20 cellular contexts compared by ENCODE assay signal in genomic region chr20:1362484-1362883, GRCh38. TPM values are rescaled to one million over a fixed set of nuclear protein-coding genes. Genes with fewer than 3 reads are reported as not detected.
A peak's percentile ranks its signal among the peaks of the same experiment; 100 is the strongest.
DNase-seq lines count a peak whose midpoint lies in the region; ATAC-seq and TF ChIP-seq lines count a peak whose summit lies in the region.
"Had no signal": no experiment of that assay in that cellular context is flagged by ENCODE, and none has a peak within 500 bp of the region (broad histone marks: within the 10 kb centered on the region; RNA-seq: fewer than 3 reads in every experiment).

No MANE protein-coding gene starts in this region.

- peaks cover 68% of the 10 kb centered on the region for H3K36me3 Mint-ChIP-seq in activated CD8-positive, alpha-beta memory T cell treated with anti-CD3 and anti-CD28 coated beads, Interleukin-2, amount 10 ng/mL, durations not matched to agents 7 days and 5 days
- peaks cover 65% of the 10 kb centered on the region for H3K36me3 Mint-ChIP-seq in CD8-positive, alpha-beta T cell
- peaks cover 92% of the 10 kb centered on the region for H3K36me3 Mint-ChIP-seq in activated T-helper 17 cell treated with anti-CD3 and anti-CD28 coated beads, Interleukin-2, amount 50 U/mL, for 72 hours (ENCODE audit: low read depth)
- peaks cover 9 to 84% (median 69%) of the 10 kb centered on the region in 5 donors for H3K36me3 Mint-ChIP-seq in naive thymus-derived CD4-positive, alpha-beta T cell

- intact Hi-C loops in CD8-positive, alpha-beta T cell (cut with DNase I, micrococcal nuclease) = no loop called here
- intact Hi-C loops in naive thymus-derived CD4-positive, alpha-beta T cell (cut with micrococcal nuclease) = no loop called here

- H3K9me2 ChIP-seq in SK-N-SH = no peaks in the 10 kb centered on the region

- no peak overlapping the region for H3K27ac ChIP-seq in CD8-positive, alpha-beta T cell (ENCODE audit: low read depth, low read length)
- H3K27ac ChIP-seq in naive thymus-derived CD4-positive, alpha-beta T cell (ENCODE audit: low read depth, low read length) = peak overlapping the region; percentile 14
- no peak overlapping the region; a peak in 1 of 4 replicates for H3K27ac ChIP-seq in SK-N-SH (ENCODE audit: low read depth in 2 of 2, low read length in 1 of 2)
- H3K27ac ChIP-seq: BLaER1, cardiac muscle cell, gastrocnemius medialis had no signal

- no peak overlapping the region for H3K4me3 ChIP-seq in CD8-positive, alpha-beta T cell (ENCODE audit: low read depth, low read length)
- no peak overlapping the region for H3K4me3 ChIP-seq in naive thymus-derived CD4-positive, alpha-beta T cell (ENCODE audit: low read length)
- no peak overlapping the region for H3K4me3 ChIP-seq in SK-N-SH (ENCODE audit: low read depth in 2 of 2, low read length in 1 of 2)
- H3K4me3 ChIP-seq: BLaER1, cardiac muscle cell, gastrocnemius medialis had no signal

- peaks cover 78% of the 10 kb centered on the region for H3K4me1 Mint-ChIP-seq in activated CD8-positive, alpha-beta memory T cell treated with anti-CD3 and anti-CD28 coated beads, Interleukin-2, amount 10 ng/mL, durations not matched to agents 7 days and 5 days
- H3K4me1 Mint-ChIP-seq in CD8-positive, alpha-beta T cell (ENCODE audit: low read depth) = peaks cover 54% of the 10 kb centered on the region
- peaks cover 77% of the 10 kb centered on the region for H3K4me1 Mint-ChIP-seq in activated T-helper 17 cell treated with anti-CD3 and anti-CD28 coated beads, Interleukin-2, amount 50 U/mL, for 72 hours
- peaks cover 45 to 78% (median 69%) of the 10 kb centered on the region in 7 donors for H3K4me1 Mint-ChIP-seq in naive thymus-derived CD4-positive, alpha-beta T cell

- peaks cover 12% of the 10 kb centered on the region; the same call in 1 of the 2 replicates for H3K79me2 ChIP-seq in SK-N-SH (ENCODE audit: insufficient read depth)

- DNase-seq in activated CD8-positive, alpha-beta memory T cell treated with anti-CD3 and anti-CD28 coated beads, Interleukin-2, amount 10 ng/mL, durations not matched to agents 7 days and 5 days = no peak
- DNase-seq in activated CD8-positive, alpha-beta memory T cell treated with anti-CD3 and anti-CD28 coated beads, Interleukin-2, amount 50 U/mL, for 4 hours = no peak
- DNase-seq in CD8-positive, alpha-beta T cell = no peak
- peak in 1 of 9 donors; percentile 35 for DNase-seq in naive thymus-derived CD4-positive, alpha-beta T cell
- DNase-seq in OCI-M2 (lab: John Stamatoyannopoulos, UW; ENCODE audit: unreplicated experiment) = no peak
- no peak for DNase-seq in NCI-H1694 treated with DMSO at 0.1 percent for 48 hours (lab: John Stamatoyannopoulos, UW)
- DNase-seq in SK-N-SH = no peak
- DNase-seq: activated B cell treated with CpG ODN at 0.5 μM for 24 hours; DMS153; erythroblast; gastrocnemius medialis; NCI-H774; SHP77; stimulated activated CD4-positive, alpha-beta T cell treated with anti-CD3 and anti-CD28 coated beads, Interleukin-4, amount 100 ng/mL, for 1 hour had no signal

- no peak overlapping the region for H2AFZ ChIP-seq in SK-N-SH (ENCODE audit: low read depth)

- no peaks in the 10 kb centered on the region for H3K9me3 ChIP-seq in CD8-positive, alpha-beta T cell (ENCODE audit: low read length)
- H3K9me3 ChIP-seq in naive thymus-derived CD4-positive, alpha-beta T cell (ENCODE audit: control insufficient read depth in 2 of 3, low read length in 3 of 3) = peaks cover 0 to 3% (median 0%) of the 10 kb centered on the region in 3 experiments
- H3K9me3 ChIP-seq in SK-N-SH = no peaks in the 10 kb centered on the region
- H3K9me3 ChIP-seq: gastrocnemius medialis had no signal

- no peak for TF ChIP-seq EP300 in SK-N-SH (IDR thresholded peaks at IDR 0.05; ENCODE audit: borderline replicate concordance in 1 of 2, low read depth in 1 of 2, low read length in 1 of 2)

- CTCF ChIA-PET in activated CD8-positive, alpha-beta memory T cell treated with anti-CD3 and anti-CD28 coated beads, Interleukin-2, amount 10 ng/mL, durations not matched to agents 7 days and 5 days (lab: Charles Lee) = interaction anchor here (1.0 to 2.0 kb wide), 6 partner anchors 15 to 106 kb away, joined by 3 to 6 read pairs (median 3); no protein-coding TSS in a partner anchor
- CTCF ChIA-PET in CD8-positive, alpha-beta T cell (lab: Charles Lee) = no interaction called here
- CTCF ChIA-PET in naive thymus-derived CD4-positive, alpha-beta T cell (lab: Charles Lee) = interaction anchor here (0.6 to 1.4 kb wide), 2 partner anchors 105 to 1162 kb away, joined by 3 read pairs; partner anchors contain the start of gene NSFL1C
- CTCF ChIA-PET in SK-N-SH (lab: Yijun Ruan, JAX) = interaction anchor here (0.6 to 2.6 kb wide), 3 partner anchors 18 to 90 kb away, joined by 3 to 13 read pairs (median 4); no protein-coding TSS in a partner anchor

- H3K4me1 ChIP-seq in CD8-positive, alpha-beta T cell (ENCODE audit: insufficient read depth, low read length) = peaks cover 45% of the 10 kb centered on the region
- H3K4me1 ChIP-seq in naive thymus-derived CD4-positive, alpha-beta T cell (ENCODE audit: control insufficient read depth in 2 of 2, insufficient read depth in 2 of 2, low read length in 2 of 2) = peaks cover 11 to 30% of the 10 kb centered on the region in 2 donors
- no peaks in the 10 kb centered on the region; a peak in 2 of 4 replicates for H3K4me1 ChIP-seq in SK-N-SH (ENCODE audit: control insufficient read depth in 1 of 2, insufficient read depth in 2 of 2, low read depth in 1 of 2, low read length in 1 of 2)
- H3K4me1 ChIP-seq: gastrocnemius medialis had no signal

- no peak for ATAC-seq in activated CD8-positive, alpha-beta memory T cell treated with anti-CD3 and anti-CD28 coated beads, Interleukin-2, amount 10 ng/mL, durations not matched to agents 7 days and 5 days
- no peak for ATAC-seq in CD8-positive, alpha-beta T cell
- peak; percentile 25 for ATAC-seq in activated T-helper 17 cell treated with anti-CD3 and anti-CD28 coated beads, Interleukin-2, amount 50 U/mL, for 72 hours (replicated peaks)
- no peak for ATAC-seq in naive thymus-derived CD4-positive, alpha-beta T cell
- ATAC-seq: gastrocnemius medialis had no signal

- WGBS in SK-N-SH (ENCODE audit: low lambda C conversion rate) = 100% methylated on average over 1 of the region's 2 CpGs

- no peak overlapping the region for H3K4me2 ChIP-seq in SK-N-SH
- H3K4me2 ChIP-seq: BLaER1 had no signal

- POLR2A ChIA-PET in CD8-positive, alpha-beta T cell (lab: Charles Lee) = no interaction called here
- POLR2A ChIA-PET in naive thymus-derived CD4-positive, alpha-beta T cell (lab: Charles Lee) = interaction anchor here (0.8 to 1.3 kb wide), 2 partner anchors 19 to 24 kb away, joined by 3 read pairs; no protein-coding TSS in a partner anchor
- POLR2A ChIA-PET in SK-N-SH (lab: Yijun Ruan, JAX) = no interaction called here

- no peaks in the 10 kb centered on the region for H3K27me3 ChIP-seq in CD8-positive, alpha-beta T cell (ENCODE audit: insufficient read depth, low read length)
- H3K27me3 ChIP-seq in naive thymus-derived CD4-positive, alpha-beta T cell (ENCODE audit: control insufficient read depth in 2 of 2, insufficient read depth in 2 of 2, low read length in 2 of 2) = no peaks in the 10 kb centered on the region
- no peaks in the 10 kb centered on the region for H3K27me3 ChIP-seq in SK-N-SH (ENCODE audit: insufficient read depth)
- H3K27me3 ChIP-seq: BLaER1, cardiac muscle cell, gastrocnemius medialis had no signal

- H3K27me3 Mint-ChIP-seq in activated CD8-positive, alpha-beta memory T cell treated with anti-CD3 and anti-CD28 coated beads, Interleukin-2, amount 10 ng/mL, durations not matched to agents 7 days and 5 days = no peaks in the 10 kb centered on the region
- no peaks in the 10 kb centered on the region for H3K27me3 Mint-ChIP-seq in CD8-positive, alpha-beta T cell (ENCODE audit: low read depth)
- no peaks in the 10 kb centered on the region for H3K27me3 Mint-ChIP-seq in activated T-helper 17 cell treated with anti-CD3 and anti-CD28 coated beads, Interleukin-2, amount 50 U/mL, for 72 hours
- no peaks in the 10 kb centered on the region for H3K27me3 Mint-ChIP-seq in naive thymus-derived CD4-positive, alpha-beta T cell
- H3K27me3 Mint-ChIP-seq: activated B cell treated with CpG ODN at 0.5 μM for 24 hours, memory B cell, progenitor cell of endocrine pancreas had no signal

- peaks cover 13% of the 10 kb centered on the region for H3K36me3 ChIP-seq in CD8-positive, alpha-beta T cell (ENCODE audit: insufficient read depth, low read length)
- H3K36me3 ChIP-seq in naive thymus-derived CD4-positive, alpha-beta T cell (ENCODE audit: control insufficient read depth in 2 of 3, insufficient read depth in 3 of 3, low read length in 3 of 3) = peaks cover 0 to 17% (median 7%) of the 10 kb centered on the region in 3 experiments
- peaks cover 33 to 40% of the 10 kb centered on the region in 2 experiments for H3K36me3 ChIP-seq in SK-N-SH (replicated peaks in 1 of 2; ENCODE audit: control insufficient read depth in 1 of 2, insufficient read depth in 2 of 2, low read length in 1 of 2)

- no peaks in the 10 kb centered on the region for H3K9me3 Mint-ChIP-seq in activated CD8-positive, alpha-beta memory T cell treated with anti-CD3 and anti-CD28 coated beads, Interleukin-2, amount 10 ng/mL, durations not matched to agents 7 days and 5 days (ENCODE audit: low read depth)
- no peaks in the 10 kb centered on the region for H3K9me3 Mint-ChIP-seq in CD8-positive, alpha-beta T cell
- no peaks in the 10 kb centered on the region for H3K9me3 Mint-ChIP-seq in activated T-helper 17 cell treated with anti-CD3 and anti-CD28 coated beads, Interleukin-2, amount 50 U/mL, for 72 hours
- peaks cover 0 to 7% (median 2%) of the 10 kb centered on the region in 11 donors for H3K9me3 Mint-ChIP-seq in naive thymus-derived CD4-positive, alpha-beta T cell
- H3K9me3 Mint-ChIP-seq: activated B cell treated with CpG ODN at 0.5 μM for 24 hours had no signal

- H3K9ac ChIP-seq in SK-N-SH = no peak overlapping the region
- H3K9ac ChIP-seq: BLaER1 had no signal

- TF ChIP-seq CTCF in CD8-positive, alpha-beta T cell (IDR thresholded peaks at IDR 0.05) = no peak
- no peak for TF ChIP-seq CTCF in SK-N-SH (IDR thresholded peaks at IDR 0.05)

- H3K27ac Mint-ChIP-seq in activated CD8-positive, alpha-beta memory T cell treated with anti-CD3 and anti-CD28 coated beads, Interleukin-2, amount 10 ng/mL, durations not matched to agents 7 days and 5 days = peak overlapping the region; percentile 86
- peak overlapping the region; percentile 87 for H3K27ac Mint-ChIP-seq in CD8-positive, alpha-beta T cell
- H3K27ac Mint-ChIP-seq in activated T-helper 17 cell treated with anti-CD3 and anti-CD28 coated beads, Interleukin-2, amount 50 U/mL, for 72 hours = peak overlapping the region; percentile 50
- peak overlapping the region in 8 of 9 donors; percentile 59 to 90 (median 79) for H3K27ac Mint-ChIP-seq in naive thymus-derived CD4-positive, alpha-beta T cell
- H3K27ac Mint-ChIP-seq: activated B cell treated with CpG ODN at 0.5 μM for 24 hours, memory B cell, nephron had no signal

- no peak for TF ChIP-seq RAD21 in SK-N-SH (IDR thresholded peaks at IDR 0.05; ENCODE audit: low read length)

- H4K20me1 ChIP-seq in SK-N-SH (ENCODE audit: insufficient read depth) = no peaks in the 10 kb centered on the region

- no peak overlapping the region for H3K4me3 Mint-ChIP-seq in activated CD8-positive, alpha-beta memory T cell treated with anti-CD3 and anti-CD28 coated beads, Interleukin-2, amount 10 ng/mL, durations not matched to agents 7 days and 5 days
- no peak overlapping the region for H3K4me3 Mint-ChIP-seq in CD8-positive, alpha-beta T cell
- H3K4me3 Mint-ChIP-seq in activated T-helper 17 cell treated with anti-CD3 and anti-CD28 coated beads, Interleukin-2, amount 50 U/mL, for 72 hours = peak overlapping the region; percentile 46
- H3K4me3 Mint-ChIP-seq in naive thymus-derived CD4-positive, alpha-beta T cell = peak overlapping the region in 4 of 10 donors; percentile 0 to 82 (median 37)
- H3K4me3 Mint-ChIP-seq: activated B cell treated with CpG ODN at 0.5 μM for 24 hours, memory B cell, nephron had no signal

- peaks cover 5% of the 10 kb centered on the region for H3F3A ChIP-seq in SK-N-SH (replicated peaks; ENCODE audit: insufficient read depth)

RNA-seq across cellular contexts. Expression of gene FKBP1A, which starts 30.4 kb away (rescaled TPM):
- 100 to 1,000 TPM; 247 to 273 TPM for total RNA-seq in activated CD8-positive, alpha-beta memory T cell treated with anti-CD3 and anti-CD28 coated beads, Interleukin-2, amount 10 ng/mL, durations not matched to agents 7 days and 5 days
- total RNA-seq in CD8-positive, alpha-beta T cell = 10 to 100 TPM; 34.0 to 36.8 TPM
- total RNA-seq in activated T-helper 17 cell treated with anti-CD3 and anti-CD28 coated beads, Interleukin-2, amount 50 U/mL, for 72 hours = 100 to 1,000 TPM; 178 to 294 TPM
- 100 to 1,000 TPM in 2 of 5 experiments, 10 to 100 TPM in 3; 74.5 to 253 (median 93.1) TPM for total RNA-seq in naive thymus-derived CD4-positive, alpha-beta T cell
- polyA plus RNA-seq in naive thymus-derived CD4-positive, alpha-beta T cell = 10 to 100 TPM; 46.5 to 46.7 TPM
- polyA plus RNA-seq in SK-N-SH (2012; rRNA removed) = 362 and 453 TPM in 2 replicates
- polyA plus RNA-seq in SK-N-SH (2012; cell fraction: cytosol; rRNA removed) = 418 and 470 TPM in 2 replicates
- polyA plus RNA-seq in SK-N-SH (2012; cell fraction: nucleus; rRNA removed) = 119 and 151 TPM in 2 replicates

RNA-seq across cellular contexts. Expression of gene SDCBP2, which starts 33.5 kb away (rescaled TPM):
- 1 to 10 TPM; 2.1 to 4.3 TPM for total RNA-seq in activated CD8-positive, alpha-beta memory T cell treated with anti-CD3 and anti-CD28 coated beads, Interleukin-2, amount 10 ng/mL, durations not matched to agents 7 days and 5 days
- 1 to 10 TPM; 1.2 TPM for total RNA-seq in CD8-positive, alpha-beta T cell
- 10 to 100 TPM in 1 of 2 donors, 1 to 10 TPM in 1; 1.8 to 14.3 TPM for total RNA-seq in activated T-helper 17 cell treated with anti-CD3 and anti-CD28 coated beads, Interleukin-2, amount 50 U/mL, for 72 hours
- total RNA-seq in naive thymus-derived CD4-positive, alpha-beta T cell = 1 to 10 TPM; 1.0 to 3.6 (median 1.4) TPM
- 1 to 10 TPM; 1.3 to 1.9 TPM for polyA plus RNA-seq in naive thymus-derived CD4-positive, alpha-beta T cell
- 3.0 and 4.0 TPM in 2 replicates for polyA plus RNA-seq in SK-N-SH (2012; rRNA removed)
- polyA plus RNA-seq in SK-N-SH (2012; cell fraction: cytosol; rRNA removed) = 1.8 and 2.6 TPM in 2 replicates
- polyA plus RNA-seq in SK-N-SH (2012; cell fraction: nucleus; rRNA removed) = 6.6 and 8.2 TPM in 2 replicates
